In the genomic region with DNA sequence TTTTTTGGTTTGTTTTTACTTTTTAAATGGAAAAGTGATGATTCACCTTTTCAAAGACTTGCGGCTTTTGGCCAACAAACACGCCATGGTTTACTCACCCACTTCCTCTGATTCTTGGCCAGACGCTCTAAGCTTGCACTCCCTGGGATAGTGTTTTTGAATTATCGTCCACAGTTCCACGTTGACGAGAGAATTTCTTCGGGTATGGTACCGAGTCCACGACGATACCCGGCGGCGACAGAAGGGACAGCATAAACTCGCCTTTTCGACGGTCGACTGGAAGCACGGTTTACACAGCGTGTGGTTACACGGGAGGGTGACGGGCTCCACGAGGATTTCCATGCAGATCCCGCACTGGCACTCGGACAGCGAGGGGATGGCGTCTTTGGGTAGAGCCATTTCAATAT, we compare ENCODE assay signal across 9 cellular contexts. TPM values are rescaled to one million over a fixed set of nuclear protein-coding genes. Genes with fewer than 3 reads are reported as not detected.
DNase-seq lines count a peak whose midpoint lies in the region; ATAC-seq, FAIRE-seq and TF ChIP-seq lines count a peak whose summit lies in the region.
"Had no signal": no experiment of that assay in that cellular context is flagged by ENCODE, and none has a peak within 500 bp of the region (broad histone marks: within the 10 kb centered on the region; RNA-seq: fewer than 3 reads in every experiment).

No MANE protein-coding gene starts in this region.

- H2AFZ ChIP-seq in HepG2 (ENCODE audit: low read length): no peak overlapping the region

- WGBS in HepG2 (ENCODE audit: low lambda C conversion rate): 1% methylated on average over 26 of the region's 26 CpGs

- no peak for TF ChIP-seq RAD21 in HepG2 (CRISPR knock-in tag; IDR thresholded peaks at IDR 0.05)

- peaks cover 53% of the 10 kb centered on the region for H3K79me2 ChIP-seq in HepG2 (ENCODE audit: insufficient read depth, low read length)

- H3K9me3 ChIP-seq in HEK293 (ENCODE audit: control insufficient read depth, insufficient read depth, low read depth, low read length) (no peaks in the 10 kb centered on the region), HepG2 (ENCODE audit: low read length) (no peaks in the 10 kb centered on the region)

- no peaks in the 10 kb centered on the region for H3K36me3 ChIP-seq in HEK293 (ENCODE audit: control insufficient read depth in 2 of 2, insufficient read depth in 1 of 2, low read length in 2 of 2)
- H3K36me3 ChIP-seq in HepG2 (replicated peaks in 1 of 2; ENCODE audit: control insufficient read depth in 1 of 2, insufficient read depth in 2 of 2, low read length in 2 of 2): 0 out of 5 replicates have a peak, but pooled peaks cover 0 to 4% of the 10 kb centered on the region in 2 experiments

- intact Hi-C loops in HepG2 (cut with micrococcal nuclease; ENCODE audit: unreplicated experiment): no loop called here

- TF ChIP-seq EP300 in HepG2 (IDR thresholded peaks at IDR 0.05; ENCODE audit: low read depth in 2 of 2, low read length in 2 of 2) (no peak), HepG2 (CRISPR knock-in tag; IDR thresholded peaks at IDR 0.05; ENCODE audit: borderline replicate concordance) (no peak)

- no peaks in the 10 kb centered on the region for H3K4me1 ChIP-seq in HEK293 (ENCODE audit: control insufficient read depth, insufficient read depth, low read length)
- H3K4me1 ChIP-seq in HepG2 (ENCODE audit: insufficient read depth, low read length): peaks cover 50% of the 10 kb centered on the region

- H3K27ac ChIP-seq in HEK293 (ENCODE audit: extremely low read depth, low read depth, low read length) (peak overlapping the region; percentile 89), HepG2 (ENCODE audit: extremely low read length, insufficient read depth, low read length) (peak overlapping the region; percentile 90)

- H3K4me2 ChIP-seq in HepG2 (ENCODE audit: low read depth, low read length): peak overlapping the region; percentile 78

- in situ Hi-C loops in HepG2 (cut with HindIII; ENCODE audit: extremely low pct_ligation_motif_present, low pct_unique_long_range_greater_than_20kb): no loop called here

- peak overlapping the region; percentile 91 for H3K4me3 ChIP-seq in HEK293 (ENCODE audit: low read depth, low read length)
- H3K4me3 ChIP-seq in HepG2 (replicated peaks in 1 of 3; ENCODE audit: insufficient read depth in 1 of 3, low read depth in 2 of 3, low read length in 3 of 3): peak overlapping the region; percentile 90 to 99 (median 99)

- H4K20me1 ChIP-seq in HepG2 (ENCODE audit: insufficient read depth, low read length): peaks cover 3% of the 10 kb centered on the region; the same call in 1 of the 2 replicates

- BruUV-seq in HepG2 (replicated peaks; lab: Mats Ljungman, UMichigan): no TSS peak

- FAIRE-seq in HepG2 (lab: Jason Lieb, UNC): peak; percentile 8

- H3K9ac ChIP-seq in HepG2 (ENCODE audit: insufficient read depth, low read depth, low read length): peak overlapping the region; percentile 87

- H3K27me3 ChIP-seq in HepG2 (ENCODE audit: control insufficient read depth in 1 of 2, insufficient read depth in 2 of 2, low read length in 2 of 2): no peaks in the 10 kb centered on the region; a peak in 1 of 5 replicates

- TF ChIP-seq POLR2A in HepG2 (IDR thresholded peaks at IDR 0.05; ENCODE audit: insufficient read depth in 1 of 2, low read depth in 2 of 2, low read length in 2 of 2): no peak

- DNase-seq in ELF-1 (ENCODE audit: low read depth, low spot score): peak; percentile 41
- DNase-seq in NCI-H2029 (lab: John Stamatoyannopoulos, UW): peak; percentile 46
- DNase-seq in activated CD4-positive, alpha-beta T cell treated with anti-CD3 and anti-CD28 coated beads, Interleukin-2, amount 50 U/mL, for 24 hours (ENCODE audit: low read depth in 1 of 2, low spot score in 1 of 2): peak; percentile 25 to 51
- DNase-seq in dermis blood vessel endothelial cell: peak; percentile 92
- DNase-seq in HepG2 (ENCODE audit: low spot score): peak; percentile 30
- DNase-seq in stimulated activated CD4-positive, alpha-beta T cell treated with anti-CD3 and anti-CD28 coated beads, Interleukin-2, amount 100 ng/mL, for 48 hours: peak; percentile 25 to 37
- no peak for DNase-seq in NCI-H187 treated with DMSO at 0.1 percent for 48 hours (lab: John Stamatoyannopoulos, UW)

- TF ChIP-seq CTCF in HEK293 (tag by site-specific recombination; IDR thresholded peaks at IDR 0.05) (no peak), HepG2 (CRISPR knock-in tag; IDR thresholded peaks at IDR 0.05) (no peak)

- POLR2A ChIA-PET in HEK293 (lab: Yijun Ruan, JAX): no interaction called here
- POLR2A ChIA-PET in HepG2 (lab: Yijun Ruan, JAX): interaction anchor here (1.4 to 2.1 kb wide), 3 partner anchors 10 to 185 kb away, joined by 4 to 7 read pairs (median 6); partner anchors contain the start of gene DYNLT2B

- CTCF ChIA-PET in HEK293 (lab: Yijun Ruan, JAX): interaction anchor here (1.0 kb wide), 1 partner anchor 10 kb away, joined by 5 read pairs; no protein-coding TSS in a partner anchor
- CTCF ChIA-PET in HepG2 (lab: Yijun Ruan, JAX; ENCODE audit: low intra/inter-chr PET ratio, low total read pairs): no interaction called here

- peak; percentile 26 for ATAC-seq in HepG2

TF ChIP-seq in HEK293, 187 proteins besides CTCF, POLR2A, EP300 and RAD21 (continues in another document):
- TF ChIP-seq ZBTB17 (tag by site-specific recombination; IDR thresholded peaks at IDR 0.05): peak; percentile 90
- TF ChIP-seq ZNF660 (tag by site-specific recombination; IDR thresholded peaks at IDR 0.05): peak; percentile 57
- TF ChIP-seq, protein P1, sequence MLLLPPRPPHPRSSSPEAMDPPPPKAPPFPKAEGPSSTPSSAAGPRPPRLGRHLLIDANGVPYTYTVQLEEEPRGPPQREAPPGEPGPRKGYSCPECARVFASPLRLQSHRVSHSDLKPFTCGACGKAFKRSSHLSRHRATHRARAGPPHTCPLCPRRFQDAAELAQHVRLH (tag by site-specific recombination; IDR thresholded peaks at IDR 0.05): no peak
- no peak for TF ChIP-seq ZNF658 (tag by site-specific recombination; IDR thresholded peaks at IDR 0.05)
- no peak for TF ChIP-seq ZNF654 (tag by site-specific recombination; IDR thresholded peaks at IDR 0.05; ENCODE audit: low read depth)

TF ChIP-seq in HepG2, 621 proteins besides CTCF, POLR2A, EP300 and RAD21 (continues in another document):
- no peak for TF ChIP-seq FOXA1 (IDR thresholded peaks at IDR 0.05)
- 0 out of 2 replicates have a peak, but pooled peaks have one; percentile 12 for TF ChIP-seq FOXA1 (CRISPR knock-in tag; IDR thresholded peaks at IDR 0.05)

RNA-seq across cellular contexts. Expression of gene RNF168, which starts 0.8 kb away (rescaled TPM):
- total RNA-seq in dermis blood vessel endothelial cell: 23.5 TPM in 2 replicates
- total RNA-seq in HepG2 (2016; rRNA removed; fragmentation: Illumina TruSeq; extraction: Trizol): 22.9 and 28.8 TPM in 2 replicates
- total RNA-seq in HepG2 (2016; cell fraction: cytosol; rRNA removed; fragmentation: Illumina TruSeq; extraction: Trizol; ENCODE audit: low read depth): 4.0 and 5.2 TPM in 2 replicates
- 22.6 and 28.8 TPM in 2 replicates for total RNA-seq in HepG2 (2016; cell fraction: insoluble cytoplasmic fraction; rRNA removed; fragmentation: Illumina TruSeq; extraction: Trizol)
- total RNA-seq in HepG2 (2016; cell fraction: membrane; rRNA removed; fragmentation: Illumina TruSeq; extraction: Trizol): 13.4 and 14.6 TPM in 2 replicates
- total RNA-seq in HepG2 (2016; cell fraction: nucleus; rRNA removed; fragmentation: Illumina TruSeq; extraction: Trizol): 13.2 and 15.2 TPM in 2 replicates
- polyA plus RNA-seq in HepG2 (2011; rRNA removed): 3.4 and 3.7 TPM in 2 replicates
- 2.5 and 3.1 TPM in 2 replicates for polyA plus RNA-seq in HepG2 (2011; cell fraction: cytosol; rRNA removed)
- 3.2 and 4.2 TPM in 2 replicates for polyA plus RNA-seq in HepG2 (2011; cell fraction: nucleus; rRNA removed)
- polyA plus RNA-seq in HepG2 (2012): 7.6 TPM in 2 replicates
- 1.6 and 2.0 TPM in 2 replicates for polyA plus RNA-seq in HepG2 (2016; cell fraction: cytosol; fragmentation: Illumina TruSeq; extraction: Trizol; ENCODE audit: low read depth)
- 14.1 and 14.6 TPM in 2 replicates for polyA plus RNA-seq in HepG2 (2016; cell fraction: insoluble cytoplasmic fraction; fragmentation: Illumina TruSeq; extraction: Trizol; ENCODE audit: low read depth)
- 3.8 and 3.9 TPM in 2 replicates for polyA plus RNA-seq in HepG2 (2016; cell fraction: membrane; fragmentation: Illumina TruSeq; extraction: Trizol; ENCODE audit: low read depth)
- polyA plus RNA-seq in HepG2 (2016; cell fraction: nucleus; fragmentation: Illumina TruSeq; extraction: Trizol; ENCODE audit: insufficient read depth, low read depth): 15.7 and 16.0 TPM in 2 replicates
- polyA minus RNA-seq in HepG2 (2011; rRNA and poly(A)+ RNA removed; ENCODE audit: low replicate concordance): 15.5 and 55.3 TPM in 2 replicates
- 12.5 and 16.7 TPM in 2 replicates for polyA minus RNA-seq in HepG2 (2011; cell fraction: cytosol; rRNA and poly(A)+ RNA removed)
- 9.0 and 12.3 TPM in 2 replicates for polyA minus RNA-seq in HepG2 (2011; cell fraction: nucleus; rRNA and poly(A)+ RNA removed)

RNA-seq across cellular contexts. Expression of gene SMCO1, which starts 12.4 kb away (rescaled TPM):
- not detected in 2 replicates for total RNA-seq in dermis blood vessel endothelial cell
- total RNA-seq in HepG2 (2016; rRNA removed; fragmentation: Illumina TruSeq; extraction: Trizol): not detected in 2 replicates
- total RNA-seq in HepG2 (2016; cell fraction: cytosol; rRNA removed; fragmentation: Illumina TruSeq; extraction: Trizol; ENCODE audit: low read depth): not detected in 2 replicates
- not detected in 2 replicates for total RNA-seq in HepG2 (2016; cell fraction: insoluble cytoplasmic fraction; rRNA removed; fragmentation: Illumina TruSeq; extraction: Trizol)
- total RNA-seq in HepG2 (2016; cell fraction: membrane; rRNA removed; fragmentation: Illumina TruSeq; extraction: Trizol): not detected in 2 replicates
- not detected in 2 replicates for total RNA-seq in HepG2 (2016; cell fraction: nucleus; rRNA removed; fragmentation: Illumina TruSeq; extraction: Trizol)
- polyA plus RNA-seq in HepG2 (2011; rRNA removed): not detected in 2 replicates
- polyA plus RNA-seq in HepG2 (2011; cell fraction: cytosol; rRNA removed): not detected in 2 replicates
- polyA plus RNA-seq in HepG2 (2011; cell fraction: nucleus; rRNA removed): not detected in 2 replicates
- polyA plus RNA-seq in HepG2 (2012): not detected in 2 replicates
- polyA plus RNA-seq in HepG2 (2016; cell fraction: cytosol; fragmentation: Illumina TruSeq; extraction: Trizol; ENCODE audit: low read depth): not detected in 2 replicates
- polyA plus RNA-seq in HepG2 (2016; cell fraction: insoluble cytoplasmic fraction; fragmentation: Illumina TruSeq; extraction: Trizol; ENCODE audit: low read depth): not detected in 2 replicates
- not detected in 2 replicates for polyA plus RNA-seq in HepG2 (2016; cell fraction: membrane; fragmentation: Illumina TruSeq; extraction: Trizol; ENCODE audit: low read depth)
- polyA plus RNA-seq in HepG2 (2016; cell fraction: nucleus; fragmentation: Illumina TruSeq; extraction: Trizol; ENCODE audit: insufficient read depth, low read depth): not detected in 2 replicates
- polyA minus RNA-seq in HepG2 (2011; rRNA and poly(A)+ RNA removed; ENCODE audit: low replicate concordance): not detected in 2 replicates
- not detected in 2 replicates for polyA minus RNA-seq in HepG2 (2011; cell fraction: cytosol; rRNA and poly(A)+ RNA removed)
- not detected in 2 replicates for polyA minus RNA-seq in HepG2 (2011; cell fraction: nucleus; rRNA and poly(A)+ RNA removed)
- total RNA-seq: subcutaneous adipose tissue had no signal
